In genomic region chr2:33333433-33333832, GRCh38 we compare ENCODE assay signal across 24 cellular contexts.
"Had no signal": no experiment of that assay in that cellular context is flagged by ENCODE, and none has a peak within 500 bp of the region (broad histone marks: within the 10 kb centered on the region; RNA-seq: fewer than 3 reads in every experiment).

No MANE protein-coding gene starts in this region.

- H3K27ac ChIP-seq: colonic mucosa, epithelial cell of prostate, esophagus squamous epithelium, gastrocnemius medialis, heart right ventricle, left lung, lower lobe of right lung had no signal

- H3K4me3 ChIP-seq: colonic mucosa, esophagus squamous epithelium, gastrocnemius medialis, heart right ventricle, left lung, lower lobe of right lung, mucosa of descending colon had no signal

- H3K9me3 ChIP-seq: colonic mucosa, esophagus squamous epithelium, gastrocnemius medialis, left lung, lower lobe of right lung, mucosa of descending colon had no signal

- H3K27me3 ChIP-seq: colonic mucosa, esophagus squamous epithelium, gastrocnemius medialis, heart right ventricle, left lung had no signal

- FAIRE-seq: islet of Langerhans, keratinocyte had no signal

- H3K36me3 ChIP-seq: colonic mucosa, esophagus squamous epithelium, gastrocnemius medialis, left lung, lower lobe of right lung had no signal

- ATAC-seq: esophagus mucosa; gastrocnemius medialis; heart right ventricle; left cardiac atrium; left lung; left ventricle myocardium superior; lower lobe of right lung; mucosa of descending colon; naive thymus-derived CD8-positive, alpha-beta T cell had no signal

- H3K4me1 ChIP-seq: colonic mucosa, esophagus squamous epithelium, gastrocnemius medialis, left lung, lower lobe of right lung had no signal

- DNase-seq: colonic mucosa; cortex of kidney; effector memory CD4-positive, alpha-beta T cell; erythroblast; esophagus squamous epithelium; foreskin fibroblast; foreskin melanocyte; gastrocnemius medialis; glutamatergic neuron; head of caudate nucleus; heart right ventricle; hippocampal formation; left cardiac atrium; left lung; left ventricle myocardium superior; lower lobe of right lung; mesenchymal stem cell; mucosa of descending colon; naive B cell; naive thymus-derived CD8-positive, alpha-beta T cell had no signal
